ENCODE assay signal across 1 cellular context in the genomic region with DNA sequence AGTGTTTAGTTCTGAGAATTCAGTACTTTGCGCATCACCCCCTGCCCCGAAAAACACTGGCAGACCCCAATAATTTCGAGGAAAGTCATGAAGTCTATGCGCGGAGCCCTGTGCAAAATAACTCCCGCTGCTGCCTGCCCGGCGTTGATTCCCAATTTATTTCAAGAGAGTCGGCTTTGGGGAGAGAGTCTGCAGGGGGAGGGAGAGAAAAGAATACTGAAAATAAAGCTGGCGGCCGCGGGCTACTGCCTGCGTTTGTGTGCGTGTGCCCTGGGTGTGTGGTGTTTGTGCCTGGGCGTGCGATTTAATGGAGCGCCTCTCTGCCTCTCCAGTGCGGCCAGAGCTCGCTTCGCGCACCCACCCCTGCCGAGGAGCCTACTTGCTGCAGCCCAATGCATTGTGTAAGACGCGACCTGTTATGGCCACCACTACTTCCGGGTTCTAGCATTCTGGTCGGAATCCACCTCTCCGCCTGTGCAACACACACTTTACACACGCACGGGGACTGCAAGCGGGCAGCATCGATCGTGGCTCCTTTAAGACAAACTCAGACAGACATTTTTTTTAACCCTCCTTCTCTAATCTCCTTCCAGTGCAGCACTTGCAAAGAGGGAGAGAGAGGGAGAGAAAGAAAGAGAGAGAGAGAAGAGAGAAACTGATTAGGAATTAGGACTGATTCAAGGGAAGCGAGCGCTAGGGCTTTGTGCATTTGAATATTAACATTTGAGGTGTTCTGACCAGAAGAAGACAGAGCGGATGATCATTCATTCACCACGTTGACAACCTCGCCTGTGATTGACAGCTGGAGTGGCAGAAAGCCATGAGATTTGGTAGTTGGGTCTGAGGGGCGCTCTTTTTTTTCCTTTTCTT.
A peak's percentile ranks its signal among the peaks of the same experiment; 100 is the strongest.
TF ChIP-seq lines count a peak whose summit lies in the region.

Gene MEIS1 (plus strand): TSS at position 447 of the 870 bp plus-strand sequence. CDS start 732 bp downstream, outside the sequence.

TF ChIP-seq in K562, 482 proteins besides CTCF, POLR2A, EP300 and RAD21 (continued from another document and continues in another):
- TF ChIP-seq ARID4B (CRISPR knock-in tag; IDR thresholded peaks at IDR 0.05) (0 out of 2 replicates have a peak, but pooled peaks have one; percentile 25), MLLT1 (IDR thresholded peaks at IDR 0.05) (0 out of 4 replicates have a peak, but pooled peaks of 1 of the 2 experiments have one; percentile 23), CBX1 (IDR thresholded peaks at IDR 0.05; ENCODE audit: low read depth) (peak; percentile 74), RNF2 (IDR thresholded peaks at IDR 0.05) (peak; percentile 78; the same call in 1 of the 2 replicates), ATF4 (CRISPR knock-in tag; IDR thresholded peaks at IDR 0.05) (no peak), ZFP36 (IDR thresholded peaks at IDR 0.05; ENCODE audit: low read depth, low read length, partially characterized antibody) (peak; percentile 21), NEUROD1 (IDR thresholded peaks at IDR 0.05; ENCODE audit: borderline replicate concordance, low read depth, low read length, partially characterized antibody) (peak; percentile 64), ZNF24 (IDR thresholded peaks at IDR 0.05) (peak; percentile 68; the same call in 1 of the 2 replicates), CREM (IDR thresholded peaks at IDR 0.05; ENCODE audit: low read depth) (peak; percentile 88), FOXP1 (CRISPR knock-in tag; IDR thresholded peaks at IDR 0.05) (no peak), GABPA (tag; conservative IDR thresholded peaks at IDR 0.05; ENCODE audit: low read depth) (peak; percentile 61), MED1 (CRISPR knock-in tag; IDR thresholded peaks at IDR 0.05; ENCODE audit: borderline replicate concordance) (no peak), ZNF384 (IDR thresholded peaks at IDR 0.05; ENCODE audit: low read depth, low read length) (peak; percentile 67)
- TF ChIP-seq, protein P1, sequence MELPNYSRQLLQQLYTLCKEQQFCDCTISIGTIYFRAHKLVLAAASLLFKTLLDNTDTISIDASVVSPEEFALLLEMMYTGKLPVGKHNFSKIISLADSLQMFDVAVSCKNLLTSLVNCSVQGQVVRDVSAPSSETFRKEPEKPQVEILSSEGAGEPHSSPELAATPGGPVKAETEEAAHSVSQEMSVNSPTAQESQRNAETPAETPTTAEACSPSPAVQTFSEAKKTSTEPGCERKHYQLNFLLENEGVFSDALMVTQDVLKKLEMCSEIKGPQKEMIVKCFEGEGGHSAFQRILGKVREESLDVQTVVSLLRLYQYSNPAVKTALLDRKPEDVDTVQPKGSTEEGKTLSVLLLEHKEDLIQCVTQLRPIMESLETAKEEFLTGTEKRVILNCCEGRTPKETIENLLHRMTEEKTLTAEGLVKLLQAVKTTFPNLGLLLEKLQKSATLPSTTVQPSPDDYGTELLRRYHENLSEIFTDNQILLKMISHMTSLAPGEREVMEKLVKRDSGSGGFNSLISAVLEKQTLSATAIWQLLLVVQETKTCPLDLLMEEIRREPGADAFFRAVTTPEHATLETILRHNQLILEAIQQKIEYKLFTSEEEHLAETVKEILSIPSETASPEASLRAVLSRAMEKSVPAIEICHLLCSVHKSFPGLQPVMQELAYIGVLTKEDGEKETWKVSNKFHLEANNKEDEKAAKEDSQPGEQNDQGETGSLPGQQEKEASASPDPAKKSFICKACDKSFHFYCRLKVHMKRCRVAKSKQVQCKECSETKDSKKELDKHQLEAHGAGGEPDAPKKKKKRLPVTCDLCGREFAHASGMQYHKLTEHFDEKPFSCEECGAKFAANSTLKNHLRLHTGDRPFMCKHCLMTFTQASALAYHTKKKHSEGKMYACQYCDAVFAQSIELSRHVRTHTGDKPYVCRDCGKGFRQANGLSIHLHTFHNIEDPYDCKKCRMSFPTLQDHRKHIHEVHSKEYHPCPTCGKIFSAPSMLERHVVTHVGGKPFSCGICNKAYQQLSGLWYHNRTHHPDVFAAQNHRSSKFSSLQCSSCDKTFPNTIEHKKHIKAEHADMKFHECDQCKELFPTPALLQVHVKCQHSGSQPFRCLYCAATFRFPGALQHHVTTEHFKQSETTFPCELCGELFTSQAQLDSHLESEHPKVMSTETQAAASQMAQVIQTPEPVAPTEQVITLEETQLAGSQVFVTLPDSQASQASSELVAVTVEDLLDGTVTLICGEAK (IDR thresholded peaks at IDR 0.05): 0 out of 2 replicates have a peak, but pooled peaks have one; percentile 34
- TF ChIP-seq, protein P1 (CRISPR knock-in tag; IDR thresholded peaks at IDR 0.05): no peak
- TF ChIP-seq, protein P2, sequence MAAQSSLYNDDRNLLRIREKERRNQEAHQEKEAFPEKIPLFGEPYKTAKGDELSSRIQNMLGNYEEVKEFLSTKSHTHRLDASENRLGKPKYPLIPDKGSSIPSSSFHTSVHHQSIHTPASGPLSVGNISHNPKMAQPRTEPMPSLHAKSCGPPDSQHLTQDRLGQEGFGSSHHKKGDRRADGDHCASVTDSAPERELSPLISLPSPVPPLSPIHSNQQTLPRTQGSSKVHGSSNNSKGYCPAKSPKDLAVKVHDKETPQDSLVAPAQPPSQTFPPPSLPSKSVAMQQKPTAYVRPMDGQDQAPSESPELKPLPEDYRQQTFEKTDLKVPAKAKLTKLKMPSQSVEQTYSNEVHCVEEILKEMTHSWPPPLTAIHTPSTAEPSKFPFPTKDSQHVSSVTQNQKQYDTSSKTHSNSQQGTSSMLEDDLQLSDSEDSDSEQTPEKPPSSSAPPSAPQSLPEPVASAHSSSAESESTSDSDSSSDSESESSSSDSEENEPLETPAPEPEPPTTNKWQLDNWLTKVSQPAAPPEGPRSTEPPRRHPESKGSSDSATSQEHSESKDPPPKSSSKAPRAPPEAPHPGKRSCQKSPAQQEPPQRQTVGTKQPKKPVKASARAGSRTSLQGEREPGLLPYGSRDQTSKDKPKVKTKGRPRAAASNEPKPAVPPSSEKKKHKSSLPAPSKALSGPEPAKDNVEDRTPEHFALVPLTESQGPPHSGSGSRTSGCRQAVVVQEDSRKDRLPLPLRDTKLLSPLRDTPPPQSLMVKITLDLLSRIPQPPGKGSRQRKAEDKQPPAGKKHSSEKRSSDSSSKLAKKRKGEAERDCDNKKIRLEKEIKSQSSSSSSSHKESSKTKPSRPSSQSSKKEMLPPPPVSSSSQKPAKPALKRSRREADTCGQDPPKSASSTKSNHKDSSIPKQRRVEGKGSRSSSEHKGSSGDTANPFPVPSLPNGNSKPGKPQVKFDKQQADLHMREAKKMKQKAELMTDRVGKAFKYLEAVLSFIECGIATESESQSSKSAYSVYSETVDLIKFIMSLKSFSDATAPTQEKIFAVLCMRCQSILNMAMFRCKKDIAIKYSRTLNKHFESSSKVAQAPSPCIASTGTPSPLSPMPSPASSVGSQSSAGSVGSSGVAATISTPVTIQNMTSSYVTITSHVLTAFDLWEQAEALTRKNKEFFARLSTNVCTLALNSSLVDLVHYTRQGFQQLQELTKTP (IDR thresholded peaks at IDR 0.05; ENCODE audit: low read depth in 1 of 2, partially characterized antibody in 2 of 2): peak in 1 of 2 experiments; percentile 58
